ENCODE assay signal across 32 cellular contexts in genomic region chr22:50711446-50712340, GRCh38. TPM values are rescaled to one million over a fixed set of nuclear protein-coding genes. Genes with fewer than 3 reads are reported as not detected.
DNase-seq lines count a peak whose midpoint lies in the region; ATAC-seq, FAIRE-seq and TF ChIP-seq lines count a peak whose summit lies in the region.
"Had no signal": no experiment of that assay in that cellular context is flagged by ENCODE, and none has a peak within 500 bp of the region (broad histone marks: within the 10 kb centered on the region; RNA-seq: fewer than 3 reads in every experiment).

No MANE protein-coding gene starts in this region.

- peaks cover 8% of the 10 kb centered on the region for H3K27me3 Mint-ChIP-seq in endodermal cell (ENCODE audit: insufficient read depth)
- peaks cover 2% of the 10 kb centered on the region for H3K27me3 Mint-ChIP-seq in activated CD4-positive, alpha-beta T cell treated with anti-CD3 and anti-CD28 coated beads, Interleukin-2, amount 10 ng/mL, durations not matched to agents 24 days and 14 days
- H3K27me3 Mint-ChIP-seq: CD4-positive, CD25-positive, alpha-beta regulatory T cell had no signal

- no peaks in the 10 kb centered on the region for H3K9me3 Mint-ChIP-seq in endodermal cell
- H3K9me3 Mint-ChIP-seq in activated CD4-positive, alpha-beta T cell treated with anti-CD3 and anti-CD28 coated beads, Interleukin-2, amount 10 ng/mL, durations not matched to agents 24 days and 14 days, result no peaks in the 10 kb centered on the region

- TF ChIP-seq CTCF in heart left ventricle (IDR thresholded peaks at IDR 0.05), result no peak
- TF ChIP-seq CTCF in endodermal cell (conservative IDR thresholded peaks at IDR 0.05), result no peak
- no peak for TF ChIP-seq CTCF in kidney (IDR thresholded peaks at IDR 0.05; ENCODE audit: borderline replicate concordance, extremely low read depth, insufficient read depth)

- H3K4me3 ChIP-seq in heart left ventricle (no peak overlapping the region), endodermal cell (ENCODE audit: low read length) (no peak overlapping the region), kidney (ENCODE audit: low read length in 2 of 2) (no peak overlapping the region)
- H3K4me3 ChIP-seq: thoracic aorta had no signal

- peak overlapping the region in 2 of 12 donors; percentile 13 to 53 for H3K27ac ChIP-seq in heart left ventricle
- no peak overlapping the region for H3K27ac ChIP-seq in endodermal cell (ENCODE audit: low read depth, low read length)
- no peak overlapping the region for H3K27ac ChIP-seq in kidney (ENCODE audit: low read depth in 2 of 2, low read length in 2 of 2)
- H3K27ac ChIP-seq in temporal lobe (ENCODE audit: low read depth, low read length), result peak overlapping the region; percentile 98
- H3K27ac ChIP-seq: thoracic aorta, WERI-Rb-1 had no signal

- H3K9ac ChIP-seq in endodermal cell (ENCODE audit: extremely low read depth, low read length, poor library complexity, severe bottlenecking) (no peak overlapping the region), kidney (ENCODE audit: low read length in 2 of 2) (no peak overlapping the region)

- DNase-seq in heart left ventricle (peak in 3 of 5 donors; percentile 20 to 55 (median 30)), cardiac septum (ENCODE audit: low spot score) (no peak), endodermal cell (peak; percentile 40), kidney (peak; percentile 52), activated gamma-delta T cell treated with Interleukin-2 at 50 U/mL for 16 hours (no peak)
- no peak for DNase-seq in activated CD4-positive, alpha-beta T cell treated with anti-CD3 and anti-CD28 coated beads, Interleukin-2, amount 10 ng/mL, durations not matched to agents 24 days and 14 days
- no peak for DNase-seq in stimulated activated naive CD4-positive, alpha-beta T cell treated with Interleukin-2 at 50 U/mL for 16 hours (lab: John Stamatoyannopoulos, UW)
- DNase-seq: activated CD4-positive, alpha-beta T cell treated with anti-CD3 and anti-CD28 coated beads for 48 hours; activated effector memory CD4-positive, alpha-beta T cell treated with Interleukin-2 at 50 U/mL for 16 hours; activated T-cell treated with anti-CD3 and anti-CD28 coated beads, Interleukin-2, amount 50 U/mL, for 1 hour; CD4-positive, CD25-positive, alpha-beta regulatory T cell; central memory CD4-positive, alpha-beta T cell; GOT3; midbrain; naive B cell; NCI-H1092; NCI-H1694 treated with DMSO at 0.1 percent for 48 hours; NCI-H446 treated with DMSO at 0.1 percent for 48 hours; NCI-H774; stimulated activated naive B cell treated with anti-CD40 and anti-IgM and Interleukin-4, amounts not matched to agents 10 μg/mL and 1 μg/mL and 100 μg/mL, for 72 hours; T1000; WERI-Rb-1 had no signal

- no peak overlapping the region for H3K4me3 Mint-ChIP-seq in endodermal cell
- H3K4me3 Mint-ChIP-seq in activated CD4-positive, alpha-beta T cell treated with anti-CD3 and anti-CD28 coated beads, Interleukin-2, amount 10 ng/mL, durations not matched to agents 24 days and 14 days, result no peak overlapping the region
- H3K4me3 Mint-ChIP-seq: CD4-positive, CD25-positive, alpha-beta regulatory T cell; naive B cell; stimulated activated naive B cell treated with anti-CD40 and anti-IgM and Interleukin-4, amounts not matched to agents 10 μg/mL and 1 μg/mL and 100 μg/mL, for 72 hours had no signal

- H3K4me1 ChIP-seq in heart left ventricle (peaks cover 0 to 55% (median 27%) of the 10 kb centered on the region in 12 donors), endodermal cell (ENCODE audit: control insufficient read depth, insufficient read depth, low read length) (no peaks in the 10 kb centered on the region), kidney (ENCODE audit: control insufficient read depth in 1 of 2, insufficient read depth in 1 of 2, low read depth in 1 of 2, low read length in 2 of 2) (no peaks in the 10 kb centered on the region)

- no peak for ATAC-seq in heart left ventricle
- ATAC-seq: stimulated activated naive B cell treated with anti-CD40 and anti-IgM and Interleukin-4, amounts not matched to agents 10 μg/mL and 1 μg/mL and 100 μg/mL, for 72 hours had no signal

- H3K27ac Mint-ChIP-seq in endodermal cell, result no peak overlapping the region
- no peak overlapping the region for H3K27ac Mint-ChIP-seq in activated CD4-positive, alpha-beta T cell treated with anti-CD3 and anti-CD28 coated beads, Interleukin-2, amount 10 ng/mL, durations not matched to agents 24 days and 14 days
- H3K27ac Mint-ChIP-seq: CD4-positive, CD25-positive, alpha-beta regulatory T cell; naive B cell; stimulated activated naive B cell treated with anti-CD40 and anti-IgM and Interleukin-4, amounts not matched to agents 10 μg/mL and 1 μg/mL and 100 μg/mL, for 72 hours had no signal

- no peak for FAIRE-seq in kidney (lab: Jason Lieb, UNC)
- FAIRE-seq: A204.1, astrocyte, D721Med, GM19239, islet of Langerhans had no signal

- intact Hi-C loops in heart left ventricle (cut with DNase I) (loop anchor here in 2 of 10 donors (5.0 kb wide), 3 partner anchors 34 to 84 kb away; partner anchors contain the start of genes ARSA (in 1 of the 2) and SHANK3 (in 1 of the 2)), cardiac septum (cut with DNase I) (no loop called here), kidney (cut with DNase I) (no loop called here)
- intact Hi-C loops in activated CD4-positive, alpha-beta T cell treated with anti-CD3 and anti-CD28 coated beads, Interleukin-2, amount 10 ng/mL, durations not matched to agents 24 days and 14 days (cut with micrococcal nuclease), result no loop called here

- peaks cover 6% of the 10 kb centered on the region for H3K36me3 Mint-ChIP-seq in endodermal cell (ENCODE audit: low read depth)
- no peaks in the 10 kb centered on the region for H3K36me3 Mint-ChIP-seq in activated CD4-positive, alpha-beta T cell treated with anti-CD3 and anti-CD28 coated beads, Interleukin-2, amount 10 ng/mL, durations not matched to agents 24 days and 14 days (ENCODE audit: low read depth)
- H3K36me3 Mint-ChIP-seq: CD4-positive, CD25-positive, alpha-beta regulatory T cell; naive B cell; stimulated activated naive B cell treated with anti-CD40 and anti-IgM and Interleukin-4, amounts not matched to agents 10 μg/mL and 1 μg/mL and 100 μg/mL, for 72 hours had no signal

- no peaks in the 10 kb centered on the region for H3K9me3 ChIP-seq in heart left ventricle
- H3K9me3 ChIP-seq in endodermal cell (ENCODE audit: control insufficient read depth, low read length), result no peaks in the 10 kb centered on the region
- no peaks in the 10 kb centered on the region for H3K9me3 ChIP-seq in kidney (ENCODE audit: control insufficient read depth in 1 of 2, low read length in 2 of 2)
- H3K9me3 ChIP-seq: thoracic aorta had no signal

- H3K36me3 ChIP-seq in heart left ventricle (peaks cover 0 to 41% (median 4%) of the 10 kb centered on the region in 9 donors), endodermal cell (ENCODE audit: control insufficient read depth, insufficient read depth, low read length) (peaks cover 3% of the 10 kb centered on the region), kidney (ENCODE audit: control insufficient read depth in 1 of 2, insufficient read depth in 2 of 2, low read length in 2 of 2) (peaks cover 0 to 5% of the 10 kb centered on the region in 2 donors)
- H3K36me3 ChIP-seq: thoracic aorta, WERI-Rb-1 had no signal

- TF ChIP-seq POLR2A in heart left ventricle (IDR thresholded peaks at IDR 0.05), result no peak

- H3K27me3 ChIP-seq in heart left ventricle (no peaks in the 10 kb centered on the region), endodermal cell (ENCODE audit: control insufficient read depth, insufficient read depth, low read length, poor library complexity, severe bottlenecking) (no peaks in the 10 kb centered on the region)

- H3K4me1 Mint-ChIP-seq in endodermal cell, result no peaks in the 10 kb centered on the region
- no peaks in the 10 kb centered on the region for H3K4me1 Mint-ChIP-seq in activated CD4-positive, alpha-beta T cell treated with anti-CD3 and anti-CD28 coated beads, Interleukin-2, amount 10 ng/mL, durations not matched to agents 24 days and 14 days
- H3K4me1 Mint-ChIP-seq: CD4-positive, CD25-positive, alpha-beta regulatory T cell had no signal

- 68 to 78% (median 72%) methylated on average over 15 to 16 of the region's 16 CpGs for WGBS in heart left ventricle, 4 donors
- WGBS in endodermal cell (ENCODE audit: insufficient coverage in 1 of 2, insufficient read length in 1 of 2), 2 experiments, result 91 to 96% methylated on average over 4 to 16 of the region's 16 CpGs

RNA-seq across cellular contexts. Expression of gene ACR, which starts 26.3 kb away (rescaled TPM):
- total RNA-seq in heart left ventricle, result 1 to 10 TPM in 2 of 9 donors, under 1 TPM in 5, not detected in 2; 0.35 to 1.2 (median 0.50) TPM
- polyA plus RNA-seq in heart left ventricle, result under 1 TPM; 0.12 to 0.53 TPM
- total RNA-seq in cardiac septum, result 0.40 TPM
- total RNA-seq in endodermal cell, result under 1 TPM in 1 of 2 donors, not detected in 1; 0.18 TPM
- polyA plus RNA-seq in endodermal cell (2013, experiment 1 of 2), result 0.71 TPM
- not detected for polyA plus RNA-seq in endodermal cell (2013, experiment 2 of 2)
- total RNA-seq in kidney, result 1.6 TPM
- 1.0 TPM for polyA plus RNA-seq in kidney (ENCODE audit: insufficient read depth, low read depth, low replicate concordance)
- not detected for total RNA-seq in temporal lobe
- not detected in 2 replicates for total RNA-seq in activated CD4-positive, alpha-beta T cell treated with anti-CD3 and anti-CD28 coated beads, Interleukin-2, amount 10 ng/mL, durations not matched to agents 24 days and 14 days
- total RNA-seq: activated CD8-positive, alpha-beta memory T cell treated with anti-CD3 and anti-CD28 coated beads for 36 hours; astrocyte; CD4-positive, CD25-positive, alpha-beta regulatory T cell; Daoy; SK-MEL-5; thoracic aorta had no signal
- polyA plus RNA-seq: CD4-positive, CD25-positive, alpha-beta regulatory T cell had no signal

RNA-seq across cellular contexts. Expression of gene SHANK3, which starts 39.1 kb away (rescaled TPM):
- total RNA-seq in heart left ventricle, result 10 to 100 TPM; 11.3 to 36.0 (median 21.9) TPM
- 10 to 100 TPM; 14.9 to 23.2 TPM for polyA plus RNA-seq in heart left ventricle
- total RNA-seq in cardiac septum, result 25.9 TPM
- total RNA-seq in endodermal cell, result 10 to 100 TPM in 1 of 2 donors, 1 to 10 TPM in 1; 9.4 to 11.1 TPM
- polyA plus RNA-seq in endodermal cell (2013, experiment 1 of 2), result 9.9 TPM
- 9.9 TPM for polyA plus RNA-seq in endodermal cell (2013, experiment 2 of 2)
- total RNA-seq in kidney, result 40.5 TPM
- polyA plus RNA-seq in kidney (ENCODE audit: insufficient read depth, low read depth, low replicate concordance), result 8.8 TPM
- 5.9 TPM for total RNA-seq in temporal lobe
- total RNA-seq in activated CD4-positive, alpha-beta T cell treated with anti-CD3 and anti-CD28 coated beads, Interleukin-2, amount 10 ng/mL, durations not matched to agents 24 days and 14 days, result 0.17 and 0.21 TPM in 2 replicates
- polyA plus RNA-seq: CD4-positive, CD25-positive, alpha-beta regulatory T cell had no signal

Comparison
In these comparisons a context has a peak if more than half of its experiments do, and no peak if none do; other contexts are left out.
1. DNase-seq: peak in heart left ventricle (3 of 5), endodermal cell (single experiment) and kidney (single experiment); none in cardiac septum (single experiment), activated CD4-positive, alpha-beta T cell treated with anti-CD3 and anti-CD28 coated beads, Interleukin-2, amount 10 ng/mL, durations not matched to agents 24 days and 14 days (single experiment), activated gamma-delta T cell treated with Interleukin-2 at 50 U/mL for 16 hours (single experiment) and stimulated activated naive CD4-positive, alpha-beta T cell treated with Interleukin-2 at 50 U/mL for 16 hours (single experiment).